ENCODE assay signal across 15 cellular contexts in genomic region chr10:79063661-79064490, GRCh38. TPM values are rescaled to one million over a fixed set of nuclear protein-coding genes. Genes with fewer than 3 reads are reported as not detected.
DNase-seq lines count a peak whose midpoint lies in the region; TF ChIP-seq lines count a peak whose summit lies in the region.
"Had no signal": no experiment of that assay in that cellular context is flagged by ENCODE, and none has a peak within 500 bp of the region (broad histone marks: within the 10 kb centered on the region; RNA-seq: fewer than 3 reads in every experiment).

No MANE protein-coding gene starts in this region.

- no peaks in the 10 kb centered on the region for H3K79me2 ChIP-seq in MM.1S (ENCODE audit: low read length)

- peak overlapping the region; percentile 52 for H3K4me3 Mint-ChIP-seq in neural crest cell
- H3K4me3 Mint-ChIP-seq: activated naive CD4-positive, alpha-beta T cell treated with anti-CD3 and anti-CD28 coated beads, Interleukin-2, amount 50 U/mL, for 24 hours had no signal

- H3K27ac ChIP-seq in BLaER1 (no peak overlapping the region), MM.1S (ENCODE audit: low read length) (no peak overlapping the region)
- H3K27ac ChIP-seq: heart right ventricle, neutrophil, thyroid gland had no signal

- H3K4me3 ChIP-seq in BLaER1 (no peak overlapping the region), MM.1S (ENCODE audit: low read length) (no peak overlapping the region)
- H3K4me3 ChIP-seq: heart right ventricle, thyroid gland had no signal

- H3K4me1 ChIP-seq in BLaER1 (peaks cover 39% of the 10 kb centered on the region), MM.1S (ENCODE audit: low read length) (peaks cover 6% of the 10 kb centered on the region; the same call in 1 of the 2 replicates)

- H3K27me3 ChIP-seq in BLaER1, result peaks cover 7% of the 10 kb centered on the region; the same call in 1 of the 2 replicates
- H3K27me3 ChIP-seq in MM.1S (replicated peaks; ENCODE audit: insufficient read depth, low read length), result no peaks in the 10 kb centered on the region
- H3K27me3 ChIP-seq: heart right ventricle, thyroid gland had no signal

- H3K36me3 ChIP-seq in BLaER1, result no peaks in the 10 kb centered on the region
- no peaks in the 10 kb centered on the region for H3K36me3 ChIP-seq in MM.1S (replicated peaks; ENCODE audit: insufficient read depth, low read length)
- H3K36me3 ChIP-seq: heart right ventricle, neutrophil, thyroid gland had no signal

- no peaks in the 10 kb centered on the region for H3K9me3 Mint-ChIP-seq in neural crest cell
- H3K9me3 Mint-ChIP-seq: activated naive CD4-positive, alpha-beta T cell treated with anti-CD3 and anti-CD28 coated beads, Interleukin-2, amount 50 U/mL, for 24 hours had no signal

- H3F3A ChIP-seq in MM.1S (ENCODE audit: insufficient read depth, low read length), result 0 out of 2 replicates have a peak, but pooled peaks cover 5% of the 10 kb centered on the region

- no peaks in the 10 kb centered on the region for H3K36me3 Mint-ChIP-seq in neural crest cell (ENCODE audit: low read depth)
- H3K36me3 Mint-ChIP-seq: activated naive CD4-positive, alpha-beta T cell treated with anti-CD3 and anti-CD28 coated beads, Interleukin-2, amount 50 U/mL, for 24 hours had no signal

- no peak overlapping the region for H2AFZ ChIP-seq in MM.1S (ENCODE audit: low read length)

- H4K20me1 ChIP-seq in BLaER1 (peaks cover under 1% of the 10 kb centered on the region; the same call in 1 of the 2 replicates), MM.1S (ENCODE audit: insufficient read depth, low read length) (no peaks in the 10 kb centered on the region)

- TF ChIP-seq CTCF in MM.1S (IDR thresholded peaks at IDR 0.05; ENCODE audit: low read length) (no peak), neural crest cell (conservative IDR thresholded peaks at IDR 0.05) (no peak)

- H3K4me1 Mint-ChIP-seq in neural crest cell, result peaks cover 50% of the 10 kb centered on the region

- peak overlapping the region; percentile 48 for H3K4me2 ChIP-seq in BLaER1
- no peak overlapping the region for H3K4me2 ChIP-seq in MM.1S (ENCODE audit: low read depth, low read length)

- H3K27me3 Mint-ChIP-seq in neural crest cell (ENCODE audit: low read depth), result peaks cover 5% of the 10 kb centered on the region
- H3K27me3 Mint-ChIP-seq: activated naive CD4-positive, alpha-beta T cell treated with anti-CD3 and anti-CD28 coated beads, Interleukin-2, amount 50 U/mL, for 24 hours had no signal

- H3K9ac ChIP-seq in BLaER1, result no peak overlapping the region
- H3K9ac ChIP-seq in MM.1S (ENCODE audit: low read length), result no peak overlapping the region

- no peak overlapping the region for H3K27ac Mint-ChIP-seq in neural crest cell (ENCODE audit: unreplicated experiment)
- H3K27ac Mint-ChIP-seq: activated naive CD4-positive, alpha-beta T cell treated with anti-CD3 and anti-CD28 coated beads, Interleukin-2, amount 50 U/mL, for 24 hours had no signal

- peak; percentile 46 for DNase-seq in MM.1S
- DNase-seq in central memory CD4-positive, alpha-beta T cell, result peak; percentile 44
- DNase-seq in neural crest cell (ENCODE audit: low read depth, low spot score), result no peak
- DNase-seq in mucosa of gallbladder (ENCODE audit: low spot score), result no peak
- no peak for DNase-seq in medulla oblongata (ENCODE audit: extremely low spot score)
- no peak for DNase-seq in GM19238 (ENCODE audit: insufficient read length, low spot score)
- no peak for DNase-seq in iPS-NIHi11 (ENCODE audit: low spot score)
- DNase-seq: NCI-H187, NCI-H748 treated with DMSO at 0.1 percent for 48 hours, T1000, thyroid gland had no signal

- no peaks in the 10 kb centered on the region for H3K9me2 ChIP-seq in MM.1S (replicated peaks; ENCODE audit: insufficient read depth, low read length)

- H3K9me3 ChIP-seq in BLaER1 (no peaks in the 10 kb centered on the region), MM.1S (replicated peaks; ENCODE audit: insufficient read depth, low read length) (no peaks in the 10 kb centered on the region)
- H3K9me3 ChIP-seq: heart right ventricle, neutrophil, thyroid gland had no signal

RNA-seq across cellular contexts. Expression of gene ZMIZ1, which starts 4.9 kb away (rescaled TPM):
- total RNA-seq in neural crest cell (87.1 and 92.0 TPM in 2 replicates), mucosa of gallbladder (107 TPM)

Comparison
In these comparisons a context has a peak if more than half of its experiments do, and no peak if none do; other contexts are left out.
1. DNase-seq: peak in MM.1S (single experiment) and central memory CD4-positive, alpha-beta T cell (single experiment); none in neural crest cell (single experiment), mucosa of gallbladder (single experiment), medulla oblongata (single experiment), GM19238 (single experiment) and iPS-NIHi11 (single experiment).